15 cellular contexts compared by ENCODE assay signal in the genomic region with DNA sequence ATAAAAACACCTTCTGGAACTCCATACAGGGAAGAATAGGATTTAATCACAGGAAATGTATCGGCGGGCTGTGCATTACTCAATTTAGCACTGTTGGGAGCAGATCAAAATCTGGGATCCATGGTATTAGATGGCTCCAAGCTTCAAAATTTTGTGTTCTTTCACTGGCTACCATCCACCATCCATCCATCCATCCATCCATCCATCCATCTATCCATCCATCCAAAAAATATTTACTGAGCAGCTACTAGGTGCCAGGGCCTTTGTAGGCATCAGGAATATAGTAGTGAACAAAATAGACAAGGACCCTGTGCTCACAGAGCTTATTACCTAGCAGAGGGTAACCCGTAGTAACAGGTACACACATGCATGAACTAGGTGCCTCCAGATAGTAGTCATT.
"Had no signal": no experiment of that assay in that cellular context is flagged by ENCODE, and none has a peak within 500 bp of the region (broad histone marks: within the 10 kb centered on the region; RNA-seq: fewer than 3 reads in every experiment).

No MANE protein-coding gene starts in this region.

- H3K36me3 ChIP-seq: adrenal gland, brain microvascular endothelial cell, thoracic aorta had no signal

- H3K9me3 ChIP-seq: adrenal gland, mucosa of descending colon, thoracic aorta had no signal

- H3K27me3 ChIP-seq: adrenal gland, brain microvascular endothelial cell had no signal

- H3K27ac ChIP-seq: parathyroid adenoma had no signal

- H3K4me3 ChIP-seq: adrenal gland, mucosa of descending colon had no signal

- DNase-seq: activated CD4-positive, alpha-beta T cell treated with anti-CD3 and anti-CD28 coated beads, Interleukin-2, amount 10 ng/mL, durations not matched to agents 24 days and 14 days; activated CD4-positive, CD25-positive, alpha-beta regulatory T cell; activated effector memory CD4-positive, alpha-beta T cell treated with Interleukin-2 at 50 U/mL for 16 hours; adrenal gland; brain microvascular endothelial cell; cerebellar nuclear complex; islet precursor cell; mammary epithelial cell; mucosa of descending colon; naive thymus-derived CD8-positive, alpha-beta T cell; stimulated activated CD4-positive, alpha-beta T cell treated with anti-CD3 and anti-CD28 coated beads, Interleukin-12 subunit alpha, Interleukin-12 subunit beta, amount 100 ng/mL, for 4 hours; stimulated activated CD4-positive, alpha-beta T cell treated with anti-CD3 and anti-CD28 coated beads, Interleukin-2, amount 100 ng/mL, for 24 hours; SW 1271 had no signal
